In the genomic region with DNA sequence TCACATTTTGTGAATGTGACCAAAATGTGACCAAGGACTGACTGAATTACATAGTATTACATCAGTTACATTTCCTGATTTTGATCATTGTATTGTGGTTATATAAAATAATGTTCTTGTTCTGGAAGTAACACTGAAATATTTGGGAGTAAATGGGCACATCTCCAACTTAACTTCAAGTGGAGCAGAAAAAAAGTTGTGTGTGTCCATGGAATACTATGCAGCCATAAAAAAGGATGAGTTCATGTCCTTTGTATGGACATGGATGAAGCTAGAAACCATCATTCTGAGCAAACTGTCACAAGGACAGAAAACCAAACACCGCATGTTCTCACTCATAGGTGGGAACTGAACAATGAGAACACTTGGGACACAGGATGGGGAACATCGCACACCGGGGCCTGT, we compare ENCODE assay signal across 1 cellular context.
A peak's percentile ranks its signal among the peaks of the same experiment; 100 is the strongest.
TF ChIP-seq lines count a peak whose summit lies in the region.

No MANE protein-coding gene starts in this region.

TF ChIP-seq in endothelial cell of umbilical vein, 7 proteins besides CTCF, POLR2A, EP300 and RAD21:
- peak; percentile 15 for TF ChIP-seq POLR2AphosphoS5 (IDR thresholded peaks at IDR 0.05; ENCODE audit: insufficient read depth, low read depth, low read length)
